8 cellular contexts compared by ENCODE assay signal in genomic region chr17:70344356-70345060, GRCh38.
A peak's percentile ranks its signal among the peaks of the same experiment; 100 is the strongest.
DNase-seq lines count a peak whose midpoint lies in the region; ATAC-seq and TF ChIP-seq lines count a peak whose summit lies in the region.

No MANE protein-coding gene starts in this region.

- H3K27me3 Mint-ChIP-seq in CD4-positive, alpha-beta T cell, result no peaks in the 10 kb centered on the region

- no peak for TF ChIP-seq EP300 in ovary (IDR thresholded peaks at IDR 0.05)

- H3K27me3 ChIP-seq in CD4-positive, alpha-beta T cell (ENCODE audit: control insufficient read depth, insufficient read depth, low read length), result no peaks in the 10 kb centered on the region
- H3K27me3 ChIP-seq in MG63 (no peaks in the 10 kb centered on the region), duodenal mucosa (ENCODE audit: control insufficient read depth in 1 of 2, insufficient read depth in 2 of 2, low read length in 2 of 2) (no peaks in the 10 kb centered on the region), ovary (no peaks in the 10 kb centered on the region), BE2C (no peaks in the 10 kb centered on the region)

- no peaks in the 10 kb centered on the region for H3K9me3 Mint-ChIP-seq in CD4-positive, alpha-beta T cell

- no peak overlapping the region for H3K27ac ChIP-seq in CD4-positive, alpha-beta T cell (ENCODE audit: low read depth, low read length)
- H3K27ac ChIP-seq in duodenal mucosa (ENCODE audit: low read depth, low read length) (no peak overlapping the region), ovary (no peak overlapping the region)

- intact Hi-C loops in CD4-positive, alpha-beta T cell (cut with DNase I, micrococcal nuclease), result no loop called here
- intact Hi-C loops in ovary (cut with DNase I), result no loop called here

- POLR2A ChIA-PET in CD4-positive, alpha-beta T cell (lab: Charles Lee), result no interaction called here

- TF ChIP-seq POLR2A in ovary (IDR thresholded peaks at IDR 0.05), result no peak

- CTCF ChIA-PET in CD4-positive, alpha-beta T cell (lab: Charles Lee), result no interaction called here

- H3K27ac Mint-ChIP-seq in CD4-positive, alpha-beta T cell, result no peak overlapping the region

- H3K4me3 ChIP-seq in MG63 (peak overlapping the region; percentile 44), duodenal mucosa (ENCODE audit: low read depth in 1 of 2, low read length in 2 of 2) (peak overlapping the region; percentile 44 to 53), ovary (peak overlapping the region; percentile 4), BE2C (ENCODE audit: low read depth, low read length) (no peak overlapping the region)

- no peak for ATAC-seq in CD4-positive, alpha-beta T cell (ENCODE audit: poor library complexity)

- no peak for TF ChIP-seq CTCF in CD4-positive, alpha-beta T cell (IDR thresholded peaks at IDR 0.05)
- no peak for TF ChIP-seq CTCF in ovary (IDR thresholded peaks at IDR 0.05)
- TF ChIP-seq CTCF in BE2C (IDR thresholded peaks at IDR 0.05; ENCODE audit: low read depth, low read length), result no peak

- no peak for DNase-seq in CD4-positive, alpha-beta T cell
- DNase-seq in MG63 (no peak), ovary (no peak), NK-92 (lab: John Stamatoyannopoulos, UW; ENCODE audit: unreplicated experiment) (no peak), occipital lobe (lab: John Stamatoyannopoulos, UW) (no peak), COR-L47 (lab: John Stamatoyannopoulos, UW) (no peak), BE2C (no peak)

- WGBS in ovary, 3 donors, result 1 to 5% (median 2%) methylated on average over 6 of the region's 6 CpGs

- H3K4me1 ChIP-seq in duodenal mucosa (ENCODE audit: control insufficient read depth in 1 of 2, insufficient read depth in 2 of 2, low read length in 2 of 2) (peaks cover 0 to 7% of the 10 kb centered on the region in 2 donors), ovary (ENCODE audit: insufficient read depth) (no peaks in the 10 kb centered on the region), BE2C (no peaks in the 10 kb centered on the region)

- H3K4me1 Mint-ChIP-seq in CD4-positive, alpha-beta T cell (ENCODE audit: low read depth), result peaks cover 17% of the 10 kb centered on the region

- no peaks in the 10 kb centered on the region for H3K9me3 ChIP-seq in CD4-positive, alpha-beta T cell (ENCODE audit: control insufficient read depth, low read length)
- H3K9me3 ChIP-seq in MG63 (no peaks in the 10 kb centered on the region), duodenal mucosa (ENCODE audit: control insufficient read depth in 1 of 2, low read length in 2 of 2) (no peaks in the 10 kb centered on the region), ovary (no peaks in the 10 kb centered on the region), BE2C (no peaks in the 10 kb centered on the region)

- peak overlapping the region; percentile 55 for H3K4me3 Mint-ChIP-seq in CD4-positive, alpha-beta T cell

- H3K36me3 Mint-ChIP-seq in CD4-positive, alpha-beta T cell (ENCODE audit: low read depth), result no peaks in the 10 kb centered on the region

- H3K9ac ChIP-seq in duodenal mucosa (ENCODE audit: low read depth in 1 of 2, low read length in 2 of 2), result no peak overlapping the region

- no peaks in the 10 kb centered on the region for H3K36me3 ChIP-seq in MG63
- no peaks in the 10 kb centered on the region for H3K36me3 ChIP-seq in duodenal mucosa (ENCODE audit: control insufficient read depth in 1 of 2, insufficient read depth in 2 of 2, low read length in 2 of 2)
- H3K36me3 ChIP-seq in ovary, result no peaks in the 10 kb centered on the region
- H3K36me3 ChIP-seq in BE2C, result no peaks in the 10 kb centered on the region
